ENCODE assay signal across 35 cellular contexts in the genomic region with DNA sequence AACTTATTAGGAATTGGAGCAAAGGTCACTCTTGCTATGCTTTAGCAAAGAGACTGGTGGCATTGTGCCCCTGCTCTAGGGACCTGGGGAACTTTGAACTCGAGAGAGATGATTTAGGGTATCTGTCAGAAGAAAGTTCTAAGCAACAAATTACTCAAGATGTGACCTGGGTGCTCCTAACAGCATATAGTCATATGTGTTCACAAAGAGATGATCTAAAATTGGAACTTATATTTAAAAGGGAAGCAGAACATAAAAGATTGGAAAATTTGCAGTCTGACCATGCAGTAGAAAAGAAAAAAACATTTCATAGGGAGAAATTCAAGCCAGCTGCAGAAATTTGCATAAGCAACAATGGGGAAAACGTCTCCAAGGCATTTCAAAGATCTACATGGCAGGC.
"Had no signal": no experiment of that assay in that cellular context is flagged by ENCODE, and none has a peak within 500 bp of the region (broad histone marks: within the 10 kb centered on the region; RNA-seq: fewer than 3 reads in every experiment).

No MANE protein-coding gene starts in this region.

- H3K27me3 ChIP-seq: MG63 had no signal

- DNase-seq: Karpas-422, Kasumi-1, MG63, MM.1S, MV-4-11, NCI-H1048, NCI-H1092, NCI-H1092 treated with DMSO at 0.1 percent for 48 hours, NCI-H1105, NCI-H1105 treated with DMSO at 0.1 percent for 48 hours, NCI-H1417, NCI-H1417 treated with DMSO at 0.1 percent for 48 hours, NCI-H1436, NCI-H1436 treated with DMSO at 0.1 percent for 48 hours, NCI-H146, NCI-H1694, NCI-H1694 treated with DMSO at 0.1 percent for 48 hours, NCI-H187, NCI-H187 treated with DMSO at 0.1 percent for 48 hours, NCI-H1930, NCI-H2029, NCI-H2029 treated with DMSO at 0.1 percent for 48 hours, NCI-H2081, NCI-H2081 treated with DMSO at 0.1 percent for 48 hours, NCI-H2107, NCI-H2171, NCI-H2171 treated with DMSO at 0.1 percent for 48 hours, NCI-H2227 treated with DMSO at 0.1 percent for 48 hours, NCI-H226, NCI-H345, NCI-H446, NCI-H446 treated with DMSO at 0.1 percent for 48 hours, NCI-H510A, NCI-H510A treated with DMSO at 0.1 percent for 48 hours, NCI-H524 had no signal

- H3K4me3 ChIP-seq: MG63 had no signal
